ENCODE assay signal across 1 cellular context in the genomic region with DNA sequence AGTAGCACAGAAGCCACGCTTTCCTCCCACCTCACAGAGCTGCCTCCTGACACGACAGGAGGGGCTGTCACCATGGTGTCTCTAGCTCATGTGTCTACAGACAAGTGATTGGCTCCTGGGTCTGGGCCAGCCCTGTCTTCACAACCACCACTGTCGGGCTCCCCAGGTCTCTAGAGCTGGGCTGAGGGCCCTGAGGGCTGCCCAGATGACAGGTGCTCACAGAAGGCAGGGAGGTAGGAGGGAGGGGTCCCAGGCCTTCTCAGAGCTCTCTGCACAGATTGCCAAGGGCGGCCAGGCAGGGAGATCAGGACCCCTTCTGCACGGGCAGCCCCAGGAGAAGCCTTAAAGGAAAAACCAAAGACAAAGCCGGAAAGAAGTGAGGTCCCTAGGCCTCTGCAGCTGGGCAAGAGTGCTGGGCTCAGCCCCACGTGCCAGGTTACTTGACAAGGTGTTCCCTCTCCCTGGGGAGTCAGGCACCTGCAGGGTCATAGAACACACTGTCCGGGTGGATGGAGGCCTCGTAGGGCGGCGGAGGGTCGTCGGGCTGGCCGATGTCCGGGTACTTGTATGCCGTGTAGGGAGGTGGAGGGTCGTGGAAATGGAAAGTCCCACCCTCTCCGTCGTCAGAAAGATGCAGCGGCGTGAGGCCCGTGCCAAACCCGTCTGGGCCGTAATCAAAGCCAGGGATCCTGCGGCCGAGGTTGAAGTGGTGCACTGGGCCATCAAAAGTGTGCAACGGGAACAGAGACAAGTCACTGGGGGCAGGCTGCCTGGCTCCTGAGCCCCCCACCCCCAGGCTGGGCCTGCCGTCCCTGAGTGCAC.
TF ChIP-seq lines count a peak whose summit lies in the region.

No MANE protein-coding gene starts in this region.

TF ChIP-seq in K562, 482 proteins besides CTCF, POLR2A, EP300 and RAD21:
- TF ChIP-seq SP2 (IDR thresholded peaks at IDR 0.05; ENCODE audit: extremely low read depth, low read depth, low read length, poor library complexity, severe bottlenecking) (no peak), TAF1 (IDR thresholded peaks at IDR 0.05; ENCODE audit: control insufficient read depth, extremely low read depth, insufficient read depth, low read length, severe bottlenecking) (no peak), ZBTB8A (IDR thresholded peaks at IDR 0.05; ENCODE audit: partially characterized antibody) (no peak), SETDB1 (IDR thresholded peaks at IDR 0.05; ENCODE audit: low read length) (peak; percentile 19), NR3C1 (CRISPR knock-in tag; IDR thresholded peaks at IDR 0.05) (peak; percentile 74; the same call in 1 of the 2 replicates), RUNX1 (IDR thresholded peaks at IDR 0.05; ENCODE audit: low read depth) (no peak), FOXP1 (CRISPR knock-in tag; IDR thresholded peaks at IDR 0.05) (0 out of 2 replicates have a peak, but pooled peaks have one; percentile 36), PCBP2 (IDR thresholded peaks at IDR 0.05; ENCODE audit: low read depth, low read length, poor library complexity, severe bottlenecking) (no peak), ESRRB (CRISPR knock-in tag; IDR thresholded peaks at IDR 0.05; ENCODE audit: borderline replicate concordance) (0 out of 2 replicates have a peak, but pooled peaks have one; percentile 20), EGR1 (conservative IDR thresholded peaks at IDR 0.05) (no peak), RBBP5 (IDR thresholded peaks at IDR 0.05; ENCODE audit: borderline replicate concordance, insufficient read depth, low read length, poor library complexity, severe bottlenecking) (peak; percentile 23), WHSC1 (IDR thresholded peaks at IDR 0.05; ENCODE audit: low read length) (no peak), CTBP1 (IDR thresholded peaks at IDR 0.05; ENCODE audit: borderline replicate concordance) (no peak), IRF2 (CRISPR knock-in tag; IDR thresholded peaks at IDR 0.05) (0 out of 2 replicates have a peak, but pooled peaks have one; percentile 53)
- TF ChIP-seq, protein P1, sequence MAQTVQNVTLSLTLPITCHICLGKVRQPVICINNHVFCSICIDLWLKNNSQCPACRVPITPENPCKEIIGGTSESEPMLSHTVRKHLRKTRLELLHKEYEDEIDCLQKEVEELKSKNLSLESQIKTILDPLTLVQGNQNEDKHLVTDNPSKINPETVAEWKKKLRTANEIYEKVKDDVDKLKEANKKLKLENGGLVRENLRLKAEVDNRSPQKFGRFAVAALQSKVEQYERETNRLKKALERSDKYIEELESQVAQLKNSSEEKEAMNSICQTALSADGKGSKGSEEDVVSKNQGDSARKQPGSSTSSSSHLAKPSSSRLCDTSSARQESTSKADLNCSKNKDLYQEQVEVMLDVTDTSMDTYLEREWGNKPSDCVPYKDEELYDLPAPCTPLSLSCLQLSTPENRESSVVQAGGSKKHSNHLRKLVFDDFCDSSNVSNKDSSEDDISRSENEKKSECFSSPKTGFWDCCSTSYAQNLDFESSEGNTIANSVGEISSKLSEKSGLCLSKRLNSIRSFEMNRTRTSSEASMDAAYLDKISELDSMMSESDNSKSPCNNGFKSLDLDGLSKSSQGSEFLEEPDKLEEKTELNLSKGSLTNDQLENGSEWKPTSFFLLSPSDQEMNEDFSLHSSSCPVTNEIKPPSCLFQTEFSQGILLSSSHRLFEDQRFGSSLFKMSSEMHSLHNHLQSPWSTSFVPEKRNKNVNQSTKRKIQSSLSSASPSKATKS (CRISPR knock-in tag; IDR thresholded peaks at IDR 0.05): no peak
- TF ChIP-seq, protein P2, sequence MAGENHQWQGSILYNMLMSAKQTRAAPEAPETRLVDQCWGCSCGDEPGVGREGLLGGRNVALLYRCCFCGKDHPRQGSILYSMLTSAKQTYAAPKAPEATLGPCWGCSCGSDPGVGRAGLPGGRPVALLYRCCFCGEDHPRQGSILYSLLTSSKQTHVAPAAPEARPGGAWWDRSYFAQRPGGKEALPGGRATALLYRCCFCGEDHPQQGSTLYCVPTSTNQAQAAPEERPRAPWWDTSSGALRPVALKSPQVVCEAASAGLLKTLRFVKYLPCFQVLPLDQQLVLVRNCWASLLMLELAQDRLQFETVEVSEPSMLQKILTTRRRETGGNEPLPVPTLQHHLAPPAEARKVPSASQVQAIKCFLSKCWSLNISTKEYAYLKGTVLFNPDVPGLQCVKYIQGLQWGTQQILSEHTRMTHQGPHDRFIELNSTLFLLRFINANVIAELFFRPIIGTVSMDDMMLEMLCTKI (IDR thresholded peaks at IDR 0.05; ENCODE audit: partially characterized antibody): no peak
- TF ChIP-seq, protein P3, sequence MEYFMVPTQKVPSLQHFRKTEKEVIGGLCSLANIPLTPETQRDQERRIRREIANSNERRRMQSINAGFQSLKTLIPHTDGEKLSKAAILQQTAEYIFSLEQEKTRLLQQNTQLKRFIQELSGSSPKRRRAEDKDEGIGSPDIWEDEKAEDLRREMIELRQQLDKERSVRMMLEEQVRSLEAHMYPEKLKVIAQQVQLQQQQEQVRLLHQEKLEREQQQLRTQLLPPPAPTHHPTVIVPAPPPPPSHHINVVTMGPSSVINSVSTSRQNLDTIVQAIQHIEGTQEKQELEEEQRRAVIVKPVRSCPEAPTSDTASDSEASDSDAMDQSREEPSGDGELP (CRISPR knock-in tag; IDR thresholded peaks at IDR 0.05; ENCODE audit: borderline replicate concordance): 0 out of 2 replicates have a peak, but pooled peaks have one; percentile 2
- TF ChIP-seq, protein P4, sequence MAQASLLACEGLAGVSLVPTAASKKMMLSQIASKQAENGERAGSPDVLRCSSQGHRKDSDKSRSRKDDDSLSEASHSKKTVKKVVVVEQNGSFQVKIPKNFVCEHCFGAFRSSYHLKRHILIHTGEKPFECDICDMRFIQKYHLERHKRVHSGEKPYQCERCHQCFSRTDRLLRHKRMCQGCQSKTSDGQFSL (CRISPR knock-in tag; IDR thresholded peaks at IDR 0.05): peak; percentile 51; the same call in 1 of the 2 replicates
- TF ChIP-seq, protein P4 (tag; IDR thresholded peaks at IDR 0.05): no peak
